ENCODE assay signal across 1 cellular context in the genomic region with DNA sequence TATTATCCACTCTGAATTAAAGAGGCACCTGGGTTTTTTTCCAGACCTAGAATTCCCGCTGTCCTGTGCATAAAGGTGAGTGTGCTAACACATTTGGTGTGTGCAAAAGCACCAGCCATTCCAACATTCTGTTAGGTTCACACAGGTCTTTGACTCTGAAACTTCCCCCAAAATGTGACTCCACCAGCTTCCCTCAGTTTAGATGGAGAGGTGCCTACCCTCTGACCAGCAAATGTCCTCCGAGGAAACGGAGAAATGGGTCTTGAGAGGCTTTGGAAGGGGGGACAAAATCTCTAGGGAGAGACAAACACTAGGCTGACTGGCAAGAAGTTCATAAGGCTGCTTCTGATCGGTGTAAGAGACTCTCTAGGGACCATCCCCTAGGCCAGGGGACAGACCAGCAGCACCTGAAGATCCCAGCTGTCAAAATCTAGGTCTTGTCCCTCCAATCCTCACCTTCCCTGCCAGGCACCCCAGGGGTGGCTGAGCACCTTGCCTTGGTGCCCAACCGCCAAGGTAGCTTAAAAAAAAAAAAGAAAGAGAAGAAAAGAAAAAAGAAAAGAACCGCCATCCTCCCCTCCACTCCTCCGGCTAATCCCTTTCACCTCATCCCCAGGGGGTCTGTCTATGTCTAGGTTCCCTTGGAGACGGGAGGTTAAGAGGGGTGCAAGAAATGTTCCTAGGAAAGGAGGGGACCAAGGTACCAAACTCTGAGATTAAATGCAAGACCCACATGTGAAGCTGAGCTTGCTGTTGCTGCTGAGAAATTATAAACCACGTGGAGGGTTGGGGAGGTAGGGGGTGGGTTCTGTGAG.
TF ChIP-seq lines count a peak whose summit lies in the region.

No MANE protein-coding gene starts in this region.

TF ChIP-seq in endothelial cell of umbilical vein, 7 proteins besides CTCF, POLR2A, EP300 and RAD21:
- TF ChIP-seq, protein P1, sequence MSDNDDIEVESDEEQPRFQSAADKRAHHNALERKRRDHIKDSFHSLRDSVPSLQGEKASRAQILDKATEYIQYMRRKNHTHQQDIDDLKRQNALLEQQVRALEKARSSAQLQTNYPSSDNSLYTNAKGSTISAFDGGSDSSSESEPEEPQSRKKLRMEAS (IDR thresholded peaks at IDR 0.05; ENCODE audit: insufficient read depth, insufficient read length), result peak; percentile 46
- TF ChIP-seq JUN (IDR thresholded peaks at IDR 0.05; ENCODE audit: borderline replicate concordance, insufficient read depth, insufficient read length, low read depth), result no peak
